8 cellular contexts compared by ENCODE assay signal in the genomic region with DNA sequence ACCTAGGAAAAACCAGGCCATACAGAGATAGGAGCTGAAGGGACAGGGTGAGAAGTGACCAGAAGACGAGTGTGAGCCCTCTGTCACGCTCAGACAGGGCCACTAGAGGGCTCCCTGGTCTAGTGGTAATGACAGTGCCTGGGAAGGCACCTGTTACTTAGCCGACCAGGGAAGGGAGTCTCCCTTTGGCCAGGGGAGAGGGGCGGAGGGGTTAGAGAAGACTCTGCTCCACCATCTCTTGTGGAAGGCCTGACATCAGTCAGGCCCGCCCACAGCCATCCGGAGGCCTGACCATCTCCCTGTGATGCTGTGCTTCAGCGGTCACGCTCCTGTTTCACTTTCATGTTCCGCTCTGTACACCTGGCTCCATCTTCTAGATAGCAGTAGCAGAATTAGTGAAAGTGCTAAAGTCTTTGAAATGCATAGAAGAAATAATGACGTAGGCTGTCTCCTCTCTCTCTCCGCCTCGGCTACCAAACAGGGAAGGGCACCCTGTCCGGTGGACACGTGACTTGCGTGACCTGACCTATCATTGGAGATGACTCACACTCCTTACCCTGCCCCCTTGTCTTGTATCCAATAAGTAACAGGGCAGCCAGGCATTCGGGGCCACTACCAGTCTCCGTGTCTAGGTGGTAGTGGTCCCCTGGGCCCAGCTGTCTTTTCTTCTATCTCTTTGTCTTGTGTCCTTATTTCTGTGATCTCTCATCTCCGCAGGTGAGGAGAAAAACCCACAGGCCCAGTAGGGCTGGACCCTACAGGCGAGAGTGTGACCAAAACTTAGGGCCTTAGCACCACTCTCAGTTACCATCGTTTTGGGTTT. TPM values are rescaled to one million over a fixed set of nuclear protein-coding genes. Genes with fewer than 3 reads are reported as not detected.
DNase-seq lines count a peak whose midpoint lies in the region; ATAC-seq and TF ChIP-seq lines count a peak whose summit lies in the region.

No MANE protein-coding gene starts in this region.

- H4K20me1 ChIP-seq in OCI-LY3 (ENCODE audit: insufficient read depth, low read length), result no peaks in the 10 kb centered on the region

- WGBS in tibial nerve, 2 donors, result 52 to 60% methylated on average over 20 of the region's 20 CpGs

- peak; percentile 20 for TF ChIP-seq POLR2A in GM18951 (IDR thresholded peaks at IDR 0.05; ENCODE audit: extremely low read depth, insufficient read depth, insufficient read length)
- no peak for TF ChIP-seq POLR2A in tibial nerve (IDR thresholded peaks at IDR 0.05)

- TF ChIP-seq CTCF in OCI-LY3 (IDR thresholded peaks at IDR 0.05; ENCODE audit: low read depth, low read length), result peak; percentile 68
- peak; percentile 82 for TF ChIP-seq CTCF in osteocyte (IDR thresholded peaks at IDR 0.05)
- TF ChIP-seq CTCF in tibial nerve (IDR thresholded peaks at IDR 0.05), result peak; percentile 59 to 74 (median 73)

- peaks cover 7% of the 10 kb centered on the region for H3K36me3 Mint-ChIP-seq in activated T-helper 1 cell treated with anti-CD3 and anti-CD28 coated beads, Interleukin-12 subunit alpha, Interleukin-12 subunit beta, Interleukin-2, Interleukin-4 antibody, amounts not matched to agents 30 ng/mL and 10 ng/mL and 1 ng/mL, durations not matched to agents 14 hours and 24 hours and 36 hours (ENCODE audit: low read depth)
- no peaks in the 10 kb centered on the region for H3K36me3 Mint-ChIP-seq in osteocyte (ENCODE audit: unreplicated experiment)

- in situ Hi-C loops in GM18951 (cut with MboI; ENCODE audit: low sequenced_read_pairs, unreplicated experiment), result no loop called here

- peaks cover 4% of the 10 kb centered on the region for H3K9me3 Mint-ChIP-seq in activated T-helper 1 cell treated with anti-CD3 and anti-CD28 coated beads, Interleukin-12 subunit alpha, Interleukin-12 subunit beta, Interleukin-2, Interleukin-4 antibody, amounts not matched to agents 30 ng/mL and 10 ng/mL and 1 ng/mL, durations not matched to agents 14 hours and 24 hours and 36 hours
- H3K9me3 Mint-ChIP-seq in osteocyte (ENCODE audit: unreplicated experiment), result no peaks in the 10 kb centered on the region

- ATAC-seq in HG03159 (IDR thresholded peaks at IDR 0.05; ENCODE audit: unreplicated experiment), result peak; percentile 84

- H3K79me2 ChIP-seq in OCI-LY3 (ENCODE audit: low read length), result no peaks in the 10 kb centered on the region

- peaks cover 26% of the 10 kb centered on the region for H3K27me3 Mint-ChIP-seq in activated T-helper 1 cell treated with anti-CD3 and anti-CD28 coated beads, Interleukin-12 subunit alpha, Interleukin-12 subunit beta, Interleukin-2, Interleukin-4 antibody, amounts not matched to agents 30 ng/mL and 10 ng/mL and 1 ng/mL, durations not matched to agents 14 hours and 24 hours and 36 hours (ENCODE audit: insufficient read depth)
- H3K27me3 Mint-ChIP-seq in osteocyte (ENCODE audit: unreplicated experiment), result peaks cover 62% of the 10 kb centered on the region

- intact Hi-C loops in activated T-helper 1 cell treated with anti-CD3 and anti-CD28 coated beads, Interleukin-12 subunit alpha, Interleukin-12 subunit beta, Interleukin-2, Interleukin-4 antibody, amounts not matched to agents 30 ng/mL and 10 ng/mL and 1 ng/mL, durations not matched to agents 14 hours and 24 hours and 36 hours (cut with micrococcal nuclease), result loop anchor here (1.0 to 2.0 kb wide), 8 partner anchors 9 to 301 kb away; a partner anchor contains a TSS

- peak overlapping the region; percentile 64 for H3K4me2 ChIP-seq in OCI-LY3 (ENCODE audit: low read length)

- H3K9me3 ChIP-seq in OCI-LY3 (ENCODE audit: insufficient read depth, low read length) (0 out of 2 replicates have a peak, but pooled peaks cover 9% of the 10 kb centered on the region), tibial nerve (no peaks in the 10 kb centered on the region)

- H3K9ac ChIP-seq in OCI-LY3 (ENCODE audit: low read length), result peak overlapping the region; percentile 58

- H3K4me1 ChIP-seq in OCI-LY3 (ENCODE audit: low read length) (peaks cover 35% of the 10 kb centered on the region), tibial nerve (peaks cover 0 to 8% (median 3%) of the 10 kb centered on the region in 4 donors)

- H3K4me3 Mint-ChIP-seq in activated T-helper 1 cell treated with anti-CD3 and anti-CD28 coated beads, Interleukin-12 subunit alpha, Interleukin-12 subunit beta, Interleukin-2, Interleukin-4 antibody, amounts not matched to agents 30 ng/mL and 10 ng/mL and 1 ng/mL, durations not matched to agents 14 hours and 24 hours and 36 hours, result peak overlapping the region; percentile 49
- H3K4me3 Mint-ChIP-seq in osteocyte (ENCODE audit: unreplicated experiment), result no peak overlapping the region

- 0 out of 2 replicates have a peak, but pooled peaks cover 2% of the 10 kb centered on the region for H3K27me3 ChIP-seq in OCI-LY3 (ENCODE audit: low read depth, low read length)
- no peaks in the 10 kb centered on the region for H3K27me3 ChIP-seq in tibial nerve

- peak overlapping the region; percentile 90 for H3K27ac ChIP-seq in OCI-LY3 (ENCODE audit: low read length)
- H3K27ac ChIP-seq in tibial nerve, result peak overlapping the region in 1 of 4 donors; percentile 69

- no peaks in the 10 kb centered on the region for H3K36me3 ChIP-seq in OCI-LY3 (replicated peaks; ENCODE audit: low read depth, low read length)
- no peaks in the 10 kb centered on the region for H3K36me3 ChIP-seq in tibial nerve

- H3K4me3 ChIP-seq in OCI-LY3 (ENCODE audit: low read length) (peak overlapping the region; percentile 66), tibial nerve (peak overlapping the region in 2 of 4 donors; percentile 21 to 30)

- H2AFZ ChIP-seq in OCI-LY3 (ENCODE audit: low read depth, low read length), result peak overlapping the region; percentile 8; the same call in 1 of the 2 replicates

- H3K4me1 Mint-ChIP-seq in activated T-helper 1 cell treated with anti-CD3 and anti-CD28 coated beads, Interleukin-12 subunit alpha, Interleukin-12 subunit beta, Interleukin-2, Interleukin-4 antibody, amounts not matched to agents 30 ng/mL and 10 ng/mL and 1 ng/mL, durations not matched to agents 14 hours and 24 hours and 36 hours (ENCODE audit: low read depth), result peaks cover 38% of the 10 kb centered on the region
- peaks cover 3% of the 10 kb centered on the region for H3K4me1 Mint-ChIP-seq in osteocyte (ENCODE audit: unreplicated experiment)

- H3K27ac Mint-ChIP-seq in activated T-helper 1 cell treated with anti-CD3 and anti-CD28 coated beads, Interleukin-12 subunit alpha, Interleukin-12 subunit beta, Interleukin-2, Interleukin-4 antibody, amounts not matched to agents 30 ng/mL and 10 ng/mL and 1 ng/mL, durations not matched to agents 14 hours and 24 hours and 36 hours, result peak overlapping the region; percentile 48
- H3K27ac Mint-ChIP-seq in osteocyte (ENCODE audit: unreplicated experiment), result no peak overlapping the region

- DNase-seq in C1 segment of cervical spinal cord (lab: John Stamatoyannopoulos, UW) (peak in 8 of 14 donors; percentile 13 to 49 (median 26)), fibroblast of the conjunctiva (ENCODE audit: low read depth) (peak; percentile 23), osteocyte (ENCODE audit: extremely low spot score, unreplicated experiment) (no peak), tibial nerve (ENCODE audit: low spot score in 2 of 2) (peak; percentile 57 to 76)
- peak; percentile 80 for DNase-seq in activated T-helper 1 cell treated with anti-CD3 and anti-CD28 coated beads, Interleukin-12 subunit alpha, Interleukin-12 subunit beta, Interleukin-2, Interleukin-4 antibody, amounts not matched to agents 30 ng/mL and 10 ng/mL and 1 ng/mL, durations not matched to agents 14 hours and 24 hours and 36 hours (ENCODE audit: low spot score)

- TF ChIP-seq EP300 in tibial nerve (IDR thresholded peaks at IDR 0.05), result no peak

RNA-seq across cellular contexts. Expression of a gene that starts 26.7 kb away (rescaled TPM):
- total RNA-seq in activated T-helper 1 cell treated with anti-CD3 and anti-CD28 coated beads, Interleukin-12 subunit alpha, Interleukin-12 subunit beta, Interleukin-2, Interleukin-4 antibody, amounts not matched to agents 30 ng/mL and 10 ng/mL and 1 ng/mL, durations not matched to agents 14 hours and 24 hours and 36 hours, result not detected in 2 replicates
- total RNA-seq in osteocyte, result not detected in 2 replicates
- total RNA-seq in tibial nerve, result not detected

RNA-seq across cellular contexts. Expression of a gene that starts 26.8 kb away (rescaled TPM):
- total RNA-seq in activated T-helper 1 cell treated with anti-CD3 and anti-CD28 coated beads, Interleukin-12 subunit alpha, Interleukin-12 subunit beta, Interleukin-2, Interleukin-4 antibody, amounts not matched to agents 30 ng/mL and 10 ng/mL and 1 ng/mL, durations not matched to agents 14 hours and 24 hours and 36 hours, result 65.9 and 66.9 TPM in 2 replicates
- total RNA-seq in osteocyte, result 44.9 and 51.3 TPM in 2 replicates
- 10 to 100 TPM; 62.2 to 93.6 (median 81.2) TPM for total RNA-seq in tibial nerve
